ENCODE assay signal across 1 cellular context in the genomic region with DNA sequence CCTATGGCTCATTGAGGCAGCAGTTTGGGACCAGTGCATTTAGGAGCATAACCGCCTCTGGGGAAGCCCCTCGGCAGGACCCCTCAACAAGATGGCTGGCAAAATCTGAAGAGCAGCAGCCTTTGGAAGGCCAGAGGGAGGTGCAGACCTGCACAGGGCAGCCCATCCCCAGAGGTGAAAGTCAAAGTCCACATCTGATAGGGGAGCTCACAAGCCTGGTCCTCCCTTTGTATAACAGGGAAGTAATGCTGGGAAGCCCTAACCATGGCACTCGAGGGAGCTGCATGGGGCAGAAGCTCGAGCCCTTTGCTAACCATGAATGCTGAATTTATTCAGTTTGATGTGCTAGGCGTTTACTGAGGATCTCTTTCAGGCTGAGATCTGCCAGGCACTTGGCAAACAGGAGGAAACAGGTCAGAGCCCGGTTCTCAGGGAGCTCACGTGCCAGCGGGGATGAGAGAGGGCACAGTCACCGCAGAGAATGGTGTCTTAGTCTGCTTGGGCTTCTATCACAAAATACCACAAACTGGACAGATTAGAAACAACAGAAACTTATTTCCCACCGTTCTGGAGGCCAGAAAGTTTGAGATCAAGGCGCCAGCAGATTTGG.
TF ChIP-seq lines count a peak whose summit lies in the region.

No MANE protein-coding gene starts in this region.

TF ChIP-seq in HepG2, 621 proteins besides CTCF, POLR2A, EP300 and RAD21 (continued from another document):
- TF ChIP-seq, protein P1, sequence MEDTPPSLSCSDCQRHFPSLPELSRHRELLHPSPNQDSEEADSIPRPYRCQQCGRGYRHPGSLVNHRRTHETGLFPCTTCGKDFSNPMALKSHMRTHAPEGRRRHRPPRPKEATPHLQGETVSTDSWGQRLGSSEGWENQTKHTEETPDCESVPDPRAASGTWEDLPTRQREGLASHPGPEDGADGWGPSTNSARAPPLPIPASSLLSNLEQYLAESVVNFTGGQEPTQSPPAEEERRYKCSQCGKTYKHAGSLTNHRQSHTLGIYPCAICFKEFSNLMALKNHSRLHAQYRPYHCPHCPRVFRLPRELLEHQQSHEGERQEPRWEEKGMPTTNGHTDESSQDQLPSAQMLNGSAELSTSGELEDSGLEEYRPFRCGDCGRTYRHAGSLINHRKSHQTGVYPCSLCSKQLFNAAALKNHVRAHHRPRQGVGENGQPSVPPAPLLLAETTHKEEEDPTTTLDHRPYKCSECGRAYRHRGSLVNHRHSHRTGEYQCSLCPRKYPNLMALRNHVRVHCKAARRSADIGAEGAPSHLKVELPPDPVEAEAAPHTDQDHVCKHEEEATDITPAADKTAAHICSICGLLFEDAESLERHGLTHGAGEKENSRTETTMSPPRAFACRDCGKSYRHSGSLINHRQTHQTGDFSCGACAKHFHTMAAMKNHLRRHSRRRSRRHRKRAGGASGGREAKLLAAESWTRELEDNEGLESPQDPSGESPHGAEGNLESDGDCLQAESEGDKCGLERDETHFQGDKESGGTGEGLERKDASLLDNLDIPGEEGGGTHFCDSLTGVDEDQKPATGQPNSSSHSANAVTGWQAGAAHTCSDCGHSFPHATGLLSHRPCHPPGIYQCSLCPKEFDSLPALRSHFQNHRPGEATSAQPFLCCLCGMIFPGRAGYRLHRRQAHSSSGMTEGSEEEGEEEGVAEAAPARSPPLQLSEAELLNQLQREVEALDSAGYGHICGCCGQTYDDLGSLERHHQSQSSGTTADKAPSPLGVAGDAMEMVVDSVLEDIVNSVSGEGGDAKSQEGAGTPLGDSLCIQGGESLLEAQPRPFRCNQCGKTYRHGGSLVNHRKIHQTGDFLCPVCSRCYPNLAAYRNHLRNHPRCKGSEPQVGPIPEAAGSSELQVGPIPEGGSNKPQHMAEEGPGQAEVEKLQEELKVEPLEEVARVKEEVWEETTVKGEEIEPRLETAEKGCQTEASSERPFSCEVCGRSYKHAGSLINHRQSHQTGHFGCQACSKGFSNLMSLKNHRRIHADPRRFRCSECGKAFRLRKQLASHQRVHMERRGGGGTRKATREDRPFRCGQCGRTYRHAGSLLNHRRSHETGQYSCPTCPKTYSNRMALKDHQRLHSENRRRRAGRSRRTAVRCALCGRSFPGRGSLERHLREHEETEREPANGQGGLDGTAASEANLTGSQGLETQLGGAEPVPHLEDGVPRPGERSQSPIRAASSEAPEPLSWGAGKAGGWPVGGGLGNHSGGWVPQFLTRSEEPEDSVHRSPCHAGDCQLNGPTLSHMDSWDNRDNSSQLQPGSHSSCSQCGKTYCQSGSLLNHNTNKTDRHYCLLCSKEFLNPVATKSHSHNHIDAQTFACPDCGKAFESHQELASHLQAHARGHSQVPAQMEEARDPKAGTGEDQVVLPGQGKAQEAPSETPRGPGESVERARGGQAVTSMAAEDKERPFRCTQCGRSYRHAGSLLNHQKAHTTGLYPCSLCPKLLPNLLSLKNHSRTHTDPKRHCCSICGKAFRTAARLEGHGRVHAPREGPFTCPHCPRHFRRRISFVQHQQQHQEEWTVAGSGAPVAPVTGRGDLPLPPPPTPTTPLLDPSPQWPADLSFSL (CRISPR knock-in tag; IDR thresholded peaks at IDR 0.05) = no peak
- TF ChIP-seq ARNT2 (CRISPR knock-in tag; IDR thresholded peaks at IDR 0.05; ENCODE audit: low read depth) (no peak), PHF8 (CRISPR knock-in tag; IDR thresholded peaks at IDR 0.05) (no peak), ISX (CRISPR knock-in tag; conservative IDR thresholded peaks at IDR 0.05) (no peak), ELF3 (CRISPR knock-in tag; IDR thresholded peaks at IDR 0.05) (no peak), TRIM24 (CRISPR knock-in tag; IDR thresholded peaks at IDR 0.05) (no peak), SETDB1 (CRISPR knock-in tag; IDR thresholded peaks at IDR 0.05; ENCODE audit: borderline replicate concordance) (no peak)
